In genomic region chr4:26474551-26474950, GRCh38 we compare ENCODE assay signal across 28 cellular contexts. TPM values are rescaled to one million over a fixed set of nuclear protein-coding genes. Genes with fewer than 3 reads are reported as not detected.
"Had no signal": no experiment of that assay in that cellular context is flagged by ENCODE, and none has a peak within 500 bp of the region (broad histone marks: within the 10 kb centered on the region; RNA-seq: fewer than 3 reads in every experiment).

No MANE protein-coding gene starts in this region.

- ATAC-seq: effector memory CD8-positive, alpha-beta T cell; esophagus mucosa; gastrocnemius medialis; heart right ventricle; left cardiac atrium; left lung; left ventricle myocardium superior; lower lobe of right lung; mucosa of descending colon had no signal

- H3K4me3 ChIP-seq: esophagus squamous epithelium, gastrocnemius medialis, heart right ventricle, left lung, lower lobe of right lung, mucosa of descending colon had no signal

- H3K27ac Mint-ChIP-seq: dendritic cell treated with granulocyte-macrophage colony-stimulating factor and Interleukin-4, amounts not matched to agents 40 ng/mL and 50 ng/mL, for 4 days; effector memory CD8-positive, alpha-beta T cell; endodermal cell; mesothelial cell of epicardium had no signal

- H3K36me3 ChIP-seq: esophagus squamous epithelium, gastrocnemius medialis, heart right ventricle, left lung, lower lobe of right lung had no signal

- H3K9me3 ChIP-seq: esophagus squamous epithelium, gastrocnemius medialis, left lung, lower lobe of right lung, mucosa of descending colon had no signal

- DNase-seq: cortex of kidney; effector CD8-positive, alpha-beta T cell; effector memory CD8-positive, alpha-beta T cell; endodermal cell; erythroblast; esophagus squamous epithelium; foreskin fibroblast; foreskin melanocyte; gastrocnemius medialis; glutamatergic neuron; head of caudate nucleus; heart right ventricle; hippocampal formation; left cardiac atrium; left lung; left ventricle myocardium superior; lower lobe of right lung; mesenchymal stem cell; mucosa of descending colon had no signal

- H3K4me3 Mint-ChIP-seq: dendritic cell treated with granulocyte-macrophage colony-stimulating factor and Interleukin-4, amounts not matched to agents 40 ng/mL and 50 ng/mL, for 4 days; effector memory CD8-positive, alpha-beta T cell; endodermal cell; mesothelial cell of epicardium had no signal

- H3K4me1 ChIP-seq: esophagus squamous epithelium, gastrocnemius medialis, heart right ventricle, left lung, lower lobe of right lung had no signal

- H3K4me1 Mint-ChIP-seq: mesothelial cell of epicardium had no signal

- H3K9me3 Mint-ChIP-seq: dendritic cell treated with granulocyte-macrophage colony-stimulating factor and Interleukin-4, amounts not matched to agents 40 ng/mL and 50 ng/mL, for 4 days; effector memory CD8-positive, alpha-beta T cell; mesothelial cell of epicardium had no signal

- H3K27ac ChIP-seq: epithelial cell of prostate, esophagus squamous epithelium, gastrocnemius medialis, heart right ventricle, left lung, lower lobe of right lung had no signal

- H3K27me3 ChIP-seq: esophagus squamous epithelium, gastrocnemius medialis, heart right ventricle, left lung had no signal

- H3K36me3 Mint-ChIP-seq: mesothelial cell of epicardium had no signal

RNA-seq across cellular contexts. Expression of gene CCKAR, which starts 15.7 kb away (rescaled TPM):
- total RNA-seq: dermis microvascular lymphatic vessel endothelial cell, endodermal cell, esophagus mucosa, esophagus squamous epithelium, gastrocnemius medialis, glomerular endothelial cell, heart right ventricle, left cardiac atrium, left lung, left ventricle myocardium superior, lower leg skin, lower lobe of right lung, lung microvascular endothelial cell, mesenteric fat pad, mesothelial cell of epicardium had no signal
